Comparison of ENCODE assay signal across 8 cellular contexts in the genomic region with DNA sequence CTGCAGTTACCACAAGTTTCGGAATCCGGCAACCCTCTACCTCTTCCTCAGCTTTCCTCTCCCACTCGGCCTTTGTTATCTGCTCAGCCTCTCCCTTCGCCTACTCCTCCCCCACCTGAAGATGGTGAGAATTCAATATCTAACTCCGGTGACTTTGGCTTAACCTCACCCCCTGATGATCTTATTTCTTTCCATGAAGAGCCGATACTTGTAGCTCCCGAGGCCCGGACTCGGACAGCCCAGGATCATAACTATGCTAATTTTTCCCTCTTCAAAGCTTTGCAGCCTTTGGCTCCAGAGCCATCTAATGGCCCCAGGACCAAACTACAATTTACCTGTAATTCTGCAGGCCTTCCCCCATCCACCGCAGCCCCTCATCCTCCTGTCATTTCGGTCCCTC. TPM values are rescaled to one million over a fixed set of nuclear protein-coding genes. Genes with fewer than 3 reads are reported as not detected.
DNase-seq lines count a peak whose midpoint lies in the region; ATAC-seq and TF ChIP-seq lines count a peak whose summit lies in the region.

No MANE protein-coding gene starts in this region.

- H3K27ac ChIP-seq in fibroblast of lung (ENCODE audit: insufficient read depth, low read length) = no peak overlapping the region
- no peak overlapping the region for H3K27ac ChIP-seq in neural progenitor cell

- H3K4me3 Mint-ChIP-seq in neural progenitor cell = no peak overlapping the region
- no peak overlapping the region for H3K4me3 Mint-ChIP-seq in activated T-helper 17 cell treated with anti-CD3 and anti-CD28 coated beads, Interleukin-2, amount 50 U/mL, for 72 hours

- H3K4me2 ChIP-seq in fibroblast of lung (ENCODE audit: extremely low read depth, insufficient read depth, low read length) (no peak overlapping the region), neural progenitor cell (peak overlapping the region; percentile 74)

- H3K9me3 ChIP-seq in fibroblast of lung (ENCODE audit: control insufficient read depth, insufficient read depth, low read depth, low read length) (no peaks in the 10 kb centered on the region), neural progenitor cell (ENCODE audit: low read depth) (no peaks in the 10 kb centered on the region)

- H3K27me3 ChIP-seq in fibroblast of lung (ENCODE audit: control insufficient read depth, insufficient read depth, low read length) (peaks cover 2% of the 10 kb centered on the region), neural progenitor cell (peaks cover 18% of the 10 kb centered on the region)

- ATAC-seq in GM21381 (IDR thresholded peaks at IDR 0.05; ENCODE audit: unreplicated experiment) (no peak), HG02885 (IDR thresholded peaks at IDR 0.05; ENCODE audit: poor library complexity, unreplicated experiment) (no peak), HG03439 (IDR thresholded peaks at IDR 0.05; ENCODE audit: unreplicated experiment) (no peak)
- ATAC-seq in activated T-helper 17 cell treated with anti-CD3 and anti-CD28 coated beads, Interleukin-2, amount 50 U/mL, for 72 hours (replicated peaks) = no peak

- peaks cover 7% of the 10 kb centered on the region for H3K27me3 Mint-ChIP-seq in neural progenitor cell (ENCODE audit: insufficient read depth, low read depth)
- peaks cover 31% of the 10 kb centered on the region for H3K27me3 Mint-ChIP-seq in activated T-helper 17 cell treated with anti-CD3 and anti-CD28 coated beads, Interleukin-2, amount 50 U/mL, for 72 hours

- peak overlapping the region; percentile 61 for H2AFZ ChIP-seq in fibroblast of lung (ENCODE audit: low read length)
- peak overlapping the region; percentile 99 for H2AFZ ChIP-seq in neural progenitor cell (replicated peaks)

- DNase-seq in EH (ENCODE audit: low read depth) (peak; percentile 19), NCI-H774 (lab: John Stamatoyannopoulos, UW) (peak; percentile 1), fibroblast of lung (ENCODE audit: low read depth in 2 of 2) (peak; percentile 36 to 43), neural progenitor cell (ENCODE audit: low spot score) (peak; percentile 62)

- H4K20me1 ChIP-seq in fibroblast of lung (ENCODE audit: control insufficient read depth, extremely low read depth, insufficient read depth, low read length) (no peaks in the 10 kb centered on the region), neural progenitor cell (ENCODE audit: low read depth) (no peaks in the 10 kb centered on the region)

- H3K9ac ChIP-seq in fibroblast of lung (ENCODE audit: insufficient read depth, low read length) (no peak overlapping the region), neural progenitor cell (no peak overlapping the region)

- H3K79me2 ChIP-seq in fibroblast of lung (ENCODE audit: control insufficient read depth, insufficient read depth, low read length) (no peaks in the 10 kb centered on the region), neural progenitor cell (ENCODE audit: low read depth) (no peaks in the 10 kb centered on the region)

- H3K36me3 ChIP-seq in fibroblast of lung (ENCODE audit: control insufficient read depth, insufficient read depth, low read length) (no peaks in the 10 kb centered on the region), neural progenitor cell (no peaks in the 10 kb centered on the region)

- H3K4me3 ChIP-seq in fibroblast of lung (replicated peaks in 1 of 4; ENCODE audit: control extremely low read depth in 1 of 4, insufficient read depth in 1 of 4, low read depth in 3 of 4, low read length in 4 of 4) (peak overlapping the region in 2 of 4 experiments; percentile 3 to 17), neural progenitor cell (peak overlapping the region; percentile 32)

- H3K36me3 Mint-ChIP-seq in neural progenitor cell = peaks cover 3% of the 10 kb centered on the region
- no peaks in the 10 kb centered on the region for H3K36me3 Mint-ChIP-seq in activated T-helper 17 cell treated with anti-CD3 and anti-CD28 coated beads, Interleukin-2, amount 50 U/mL, for 72 hours (ENCODE audit: low read depth)

- peaks cover 25% of the 10 kb centered on the region for H3K9me3 Mint-ChIP-seq in neural progenitor cell
- peaks cover 6% of the 10 kb centered on the region for H3K9me3 Mint-ChIP-seq in activated T-helper 17 cell treated with anti-CD3 and anti-CD28 coated beads, Interleukin-2, amount 50 U/mL, for 72 hours

- H3K4me1 ChIP-seq in fibroblast of lung (ENCODE audit: control insufficient read depth, extremely low read depth, insufficient read depth, low read length) (no peaks in the 10 kb centered on the region), neural progenitor cell (peaks cover 26% of the 10 kb centered on the region)

- TF ChIP-seq CTCF in fibroblast of lung (conservative IDR thresholded peaks at IDR 0.05 in 1 of 2, IDR thresholded peaks at IDR 0.05 in 1 of 2; ENCODE audit: low read depth in 1 of 2, low read length in 2 of 2) (peak; percentile 52 to 59), neural progenitor cell (IDR thresholded peaks at IDR 0.05) (peak; percentile 58)

- H3F3A ChIP-seq in neural progenitor cell (ENCODE audit: low read depth) = peaks cover 19% of the 10 kb centered on the region

- peaks cover 26% of the 10 kb centered on the region for H3K4me1 Mint-ChIP-seq in neural progenitor cell
- no peaks in the 10 kb centered on the region for H3K4me1 Mint-ChIP-seq in activated T-helper 17 cell treated with anti-CD3 and anti-CD28 coated beads, Interleukin-2, amount 50 U/mL, for 72 hours

- peak overlapping the region; percentile 75 for H3K27ac Mint-ChIP-seq in neural progenitor cell
- H3K27ac Mint-ChIP-seq in activated T-helper 17 cell treated with anti-CD3 and anti-CD28 coated beads, Interleukin-2, amount 50 U/mL, for 72 hours = no peak overlapping the region

RNA-seq across cellular contexts. Expression of gene MGST2, which starts 32.0 kb away (rescaled TPM):
- 4.6 and 5.3 TPM in 2 replicates for total RNA-seq in fibroblast of lung
- 3.1 and 20.1 TPM in 2 replicates for polyA plus RNA-seq in fibroblast of lung
- polyA plus RNA-seq in fibroblast of lung (2012) = 2.9 and 15.5 TPM in 2 replicates
- 0.48 and 2.6 TPM in 2 replicates for polyA minus RNA-seq in fibroblast of lung (ENCODE audit: low replicate concordance)
- total RNA-seq in neural progenitor cell (ENCODE audit: low replicate concordance) = 4.4 and 7.1 TPM in 2 replicates
- total RNA-seq in activated T-helper 17 cell treated with anti-CD3 and anti-CD28 coated beads, Interleukin-2, amount 50 U/mL, for 72 hours = 10 to 100 TPM; 29.2 to 32.0 TPM

Comparison
In these comparisons a context has a peak if more than half of its experiments do, and no peak if none do; other contexts are left out.
1. DNase-seq: peak in every context shown above with its lines; median percentile 62 in neural progenitor cell; 40 in fibroblast of lung; 19 in EH; 1 in NCI-H774.